8 cellular contexts compared by ENCODE assay signal in genomic region chr7:130070900-130071622, GRCh38. TPM values are rescaled to one million over a fixed set of nuclear protein-coding genes. Genes with fewer than 3 reads are reported as not detected.
DNase-seq lines count a peak whose midpoint lies in the region; ATAC-seq and TF ChIP-seq lines count a peak whose summit lies in the region.

No MANE protein-coding gene starts in this region.

- peak overlapping the region; percentile 94 for H3K27ac ChIP-seq in VCaP

- peak; percentile 16 for DNase-seq in GM13977 (ENCODE audit: low spot score)
- DNase-seq in fibroblast of villous mesenchyme (ENCODE audit: low read depth), result peak; percentile 29
- DNase-seq in pons (ENCODE audit: low spot score), result peak; percentile 26
- DNase-seq in GM19240 (ENCODE audit: insufficient read length, low spot score), result no peak
- no peak for DNase-seq in activated gamma-delta T cell treated with Interleukin-2 at 50 U/mL for 16 hours

- H3K4me3 ChIP-seq in fibroblast of villous mesenchyme (ENCODE audit: low read depth, low read length), result peak overlapping the region; percentile 80

- in situ Hi-C loops in GM13977 (cut with MboI; ENCODE audit: low pct_unique_long_range_greater_than_20kb, low sequenced_read_pairs, unreplicated experiment), result loop anchor here (25.0 kb wide), 1 partner anchor 766 kb away; no protein-coding TSS in a partner anchor

- TF ChIP-seq CTCF in GM13977 (IDR thresholded peaks at IDR 0.05; ENCODE audit: extremely low read depth, insufficient read depth, missing control alignments) (no peak), VCaP (conservative IDR thresholded peaks at IDR 0.05) (no peak), fibroblast of villous mesenchyme (IDR thresholded peaks at IDR 0.05; ENCODE audit: insufficient read depth, low read depth, low read length) (no peak)

- peak; percentile 8 for ATAC-seq in HG02973 (IDR thresholded peaks at IDR 0.05; ENCODE audit: unreplicated experiment)
- no peak for ATAC-seq in GM18502 (IDR thresholded peaks at IDR 0.05; ENCODE audit: poor library complexity, unreplicated experiment)

RNA-seq across cellular contexts. Expression of gene KLHDC10, which starts 0.7 kb away (rescaled TPM):
- 28.7 and 43.6 TPM in 2 replicates for total RNA-seq in fibroblast of villous mesenchyme

RNA-seq across cellular contexts. Expression of gene ZC3HC1, which starts 19.9 kb away (rescaled TPM):
- total RNA-seq in fibroblast of villous mesenchyme, result 12.2 and 16.4 TPM in 2 replicates

Comparison
In these comparisons a context has a peak if more than half of its experiments do, and no peak if none do; other contexts are left out.
1. DNase-seq: peak in GM13977 (single experiment), fibroblast of villous mesenchyme (single experiment) and pons (single experiment); none in GM19240 (single experiment) and activated gamma-delta T cell treated with Interleukin-2 at 50 U/mL for 16 hours (single experiment).